17 cellular contexts compared by ENCODE assay signal in genomic region chr10:31526681-31527080, GRCh38.
DNase-seq lines count a peak whose midpoint lies in the region; ATAC-seq and TF ChIP-seq lines count a peak whose summit lies in the region.
"Had no signal": no experiment of that assay in that cellular context is flagged by ENCODE, and none has a peak within 500 bp of the region (broad histone marks: within the 10 kb centered on the region; RNA-seq: fewer than 3 reads in every experiment).

No MANE protein-coding gene starts in this region.

- no peak for TF ChIP-seq POLR2A in spleen (IDR thresholded peaks at IDR 0.05)

- DNase-seq in activated naive CD4-positive, alpha-beta T cell (lab: John Stamatoyannopoulos, UW), result no peak
- DNase-seq in NOMO-1 treated with DMSO at 0.1 percent for 48 hours (lab: John Stamatoyannopoulos, UW; ENCODE audit: unreplicated experiment), result peak; percentile 40
- DNase-seq in dermis blood vessel endothelial cell, result peak; percentile 38
- peak; percentile 62 for DNase-seq in spleen
- no peak for DNase-seq in stimulated activated CD4-positive, alpha-beta T cell treated with anti-CD3 and anti-CD28 coated beads, Interleukin-15, amount 100 ng/mL, for 24 hours
- no peak for DNase-seq in dorsolateral prefrontal cortex
- DNase-seq: activated CD4-positive, alpha-beta T cell treated with anti-CD3 and anti-CD28 coated beads for 1 hour; caudate nucleus; mesenchymal stem cell; NCI-H1930; NCI-H774; occipital lobe; stimulated activated CD4-positive, alpha-beta T cell treated with anti-CD3 and anti-CD28 coated beads, Interleukin-12 subunit alpha, Interleukin-12 subunit beta, amount 100 ng/mL, for 4 hours; thyroid gland had no signal

- peaks cover 12% of the 10 kb centered on the region for H3K4me1 Mint-ChIP-seq in activated naive CD4-positive, alpha-beta T cell treated with anti-CD3 and anti-CD28 coated beads, Interleukin-2, amount 50 U/mL, for 24 hours

- no peaks in the 10 kb centered on the region for H3K27me3 Mint-ChIP-seq in activated naive CD4-positive, alpha-beta T cell treated with anti-CD3 and anti-CD28 coated beads, Interleukin-2, amount 50 U/mL, for 24 hours

- no peak overlapping the region for H3K27ac ChIP-seq in spleen
- no peak overlapping the region for H3K27ac ChIP-seq in dorsolateral prefrontal cortex
- H3K27ac ChIP-seq: SK-N-MC, thyroid gland had no signal

- 83 to 90% (median 87%) methylated on average over 11 of the region's 11 CpGs for WGBS in spleen, 5 donors

- no peak for ATAC-seq in HG03520 (IDR thresholded peaks at IDR 0.05; ENCODE audit: unreplicated experiment)

- H3K9me3 Mint-ChIP-seq in activated naive CD4-positive, alpha-beta T cell treated with anti-CD3 and anti-CD28 coated beads, Interleukin-2, amount 50 U/mL, for 24 hours, result no peaks in the 10 kb centered on the region

- H3K36me3 Mint-ChIP-seq in activated naive CD4-positive, alpha-beta T cell treated with anti-CD3 and anti-CD28 coated beads, Interleukin-2, amount 50 U/mL, for 24 hours, result peaks cover 20% of the 10 kb centered on the region

- no peak for TF ChIP-seq CTCF in spleen (IDR thresholded peaks at IDR 0.05 in 8 of 11, conservative IDR thresholded peaks at IDR 0.05 in 3 of 11)
- TF ChIP-seq CTCF in dorsolateral prefrontal cortex (IDR thresholded peaks at IDR 0.05 in 54 of 56, conservative IDR thresholded peaks at IDR 0.05 in 2 of 56; ENCODE audit: low read depth in 1 of 56, partially characterized antibody in 56 of 56), result no peak

- H3K4me3 ChIP-seq in spleen (no peak overlapping the region), dorsolateral prefrontal cortex (no peak overlapping the region)
- H3K4me3 ChIP-seq: SK-N-MC, thyroid gland had no signal

- H3K4me3 Mint-ChIP-seq in activated naive CD4-positive, alpha-beta T cell treated with anti-CD3 and anti-CD28 coated beads, Interleukin-2, amount 50 U/mL, for 24 hours, result peak overlapping the region; percentile 5

- H3K27me3 ChIP-seq in spleen (replicated peaks in 1 of 7), result no peaks in the 10 kb centered on the region
- H3K27me3 ChIP-seq in dorsolateral prefrontal cortex, result no peaks in the 10 kb centered on the region
- H3K27me3 ChIP-seq: thyroid gland had no signal

- H3K27ac Mint-ChIP-seq in activated naive CD4-positive, alpha-beta T cell treated with anti-CD3 and anti-CD28 coated beads, Interleukin-2, amount 50 U/mL, for 24 hours, result peak overlapping the region; percentile 78

- intact Hi-C loops in spleen (cut with DNase I; ENCODE audit: low total_unique reads) (no loop called here), dorsolateral prefrontal cortex (cut with DNase I) (no loop called here)

- no peaks in the 10 kb centered on the region for H3K9me3 ChIP-seq in spleen
- H3K9me3 ChIP-seq: thyroid gland had no signal

- H3K4me1 ChIP-seq in spleen, result no peaks in the 10 kb centered on the region
- H3K4me1 ChIP-seq: thyroid gland had no signal

- peaks cover 0 to 62% (median 18%) of the 10 kb centered on the region in 6 donors for H3K36me3 ChIP-seq in spleen

Comparison
In these comparisons a context has a peak if more than half of its experiments do, and no peak if none do; other contexts are left out.
1. DNase-seq: peak in NOMO-1 treated with DMSO at 0.1 percent for 48 hours (single experiment), dermis blood vessel endothelial cell (single experiment) and spleen (single experiment); none in activated naive CD4-positive, alpha-beta T cell (0 of 4), stimulated activated CD4-positive, alpha-beta T cell treated with anti-CD3 and anti-CD28 coated beads, Interleukin-15, amount 100 ng/mL, for 24 hours (single experiment) and dorsolateral prefrontal cortex (0 of 10).